1 cellular context compared by ENCODE assay signal in the genomic region with DNA sequence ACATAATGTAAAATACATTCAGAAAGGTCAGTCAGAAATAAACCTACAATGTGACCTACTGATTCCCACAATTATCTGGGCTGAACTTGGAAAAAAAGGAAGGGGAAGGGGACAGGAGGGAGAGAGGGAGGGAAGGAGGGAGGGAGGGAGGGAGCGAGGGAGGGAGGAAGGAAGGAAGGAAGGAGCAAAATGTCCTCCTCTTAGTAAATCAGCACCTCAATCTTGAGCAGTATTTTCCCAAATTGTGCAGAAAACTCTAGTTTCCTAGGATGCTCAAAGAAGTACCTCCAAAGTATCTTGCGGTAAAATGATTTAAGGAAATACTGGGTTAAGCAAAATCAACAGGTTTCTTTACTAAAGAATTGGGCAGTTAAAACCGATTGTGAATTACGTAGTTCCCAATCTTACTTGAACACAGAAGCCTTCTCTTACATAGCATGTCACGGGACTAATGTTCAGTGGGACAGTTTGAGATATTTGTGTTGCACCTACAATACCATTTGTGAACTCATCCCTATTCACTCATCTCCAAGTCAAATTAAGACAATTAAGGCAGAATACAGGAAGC.
A peak's percentile ranks its signal among the peaks of the same experiment; 100 is the strongest.
TF ChIP-seq lines count a peak whose summit lies in the region.

No MANE protein-coding gene starts in this region.

TF ChIP-seq in HepG2, 621 proteins besides CTCF, POLR2A, EP300 and RAD21:
- TF ChIP-seq ZKSCAN1 (IDR thresholded peaks at IDR 0.05; ENCODE audit: low read length) = no peak
- 0 out of 2 replicates have a peak, but pooled peaks have one; percentile 56 for TF ChIP-seq PCBP1 (IDR thresholded peaks at IDR 0.05; ENCODE audit: borderline replicate concordance, low read depth, low read length)
- no peak for TF ChIP-seq MLLT10 (CRISPR knock-in tag; IDR thresholded peaks at IDR 0.05)
- TF ChIP-seq, protein P1, sequence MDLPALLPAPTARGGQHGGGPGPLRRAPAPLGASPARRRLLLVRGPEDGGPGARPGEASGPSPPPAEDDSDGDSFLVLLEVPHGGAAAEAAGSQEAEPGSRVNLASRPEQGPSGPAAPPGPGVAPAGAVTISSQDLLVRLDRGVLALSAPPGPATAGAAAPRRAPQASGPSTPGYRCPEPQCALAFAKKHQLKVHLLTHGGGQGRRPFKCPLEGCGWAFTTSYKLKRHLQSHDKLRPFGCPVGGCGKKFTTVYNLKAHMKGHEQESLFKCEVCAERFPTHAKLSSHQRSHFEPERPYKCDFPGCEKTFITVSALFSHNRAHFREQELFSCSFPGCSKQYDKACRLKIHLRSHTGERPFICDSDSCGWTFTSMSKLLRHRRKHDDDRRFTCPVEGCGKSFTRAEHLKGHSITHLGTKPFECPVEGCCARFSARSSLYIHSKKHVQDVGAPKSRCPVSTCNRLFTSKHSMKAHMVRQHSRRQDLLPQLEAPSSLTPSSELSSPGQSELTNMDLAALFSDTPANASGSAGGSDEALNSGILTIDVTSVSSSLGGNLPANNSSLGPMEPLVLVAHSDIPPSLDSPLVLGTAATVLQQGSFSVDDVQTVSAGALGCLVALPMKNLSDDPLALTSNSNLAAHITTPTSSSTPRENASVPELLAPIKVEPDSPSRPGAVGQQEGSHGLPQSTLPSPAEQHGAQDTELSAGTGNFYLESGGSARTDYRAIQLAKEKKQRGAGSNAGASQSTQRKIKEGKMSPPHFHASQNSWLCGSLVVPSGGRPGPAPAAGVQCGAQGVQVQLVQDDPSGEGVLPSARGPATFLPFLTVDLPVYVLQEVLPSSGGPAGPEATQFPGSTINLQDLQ (CRISPR knock-in tag; IDR thresholded peaks at IDR 0.05) = no peak
- TF ChIP-seq ZNF878 (CRISPR knock-in tag; IDR thresholded peaks at IDR 0.05) = no peak
- TF ChIP-seq HNRNPK (IDR thresholded peaks at IDR 0.05; ENCODE audit: low read depth, low read length, poor library complexity, severe bottlenecking) = peak; percentile 94
